In the genomic region with DNA sequence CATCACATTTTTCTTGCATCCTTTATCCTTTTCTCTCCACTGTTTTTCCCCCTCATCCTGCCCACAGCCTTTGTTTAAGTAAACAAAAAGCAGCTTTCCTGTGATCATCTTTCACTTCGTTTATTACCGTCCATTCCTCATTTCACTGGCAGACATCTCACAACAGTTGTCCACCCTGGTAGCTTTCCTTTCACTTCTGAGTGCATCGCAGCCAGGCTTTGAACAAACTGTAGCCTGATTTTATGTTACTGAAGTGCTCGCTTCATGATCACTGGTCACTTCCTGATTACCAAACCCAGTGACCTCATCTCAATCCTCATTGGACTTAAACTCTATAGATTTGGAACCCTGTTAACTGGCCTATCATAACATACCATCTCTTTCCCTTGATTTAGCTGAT, we compare ENCODE assay signal across 13 cellular contexts.
DNase-seq lines count a peak whose midpoint lies in the region; ATAC-seq, FAIRE-seq and TF ChIP-seq lines count a peak whose summit lies in the region.
"Had no signal": no experiment of that assay in that cellular context is flagged by ENCODE, and none has a peak within 500 bp of the region (broad histone marks: within the 10 kb centered on the region; RNA-seq: fewer than 3 reads in every experiment).

No MANE protein-coding gene starts in this region.

- no peaks in the 10 kb centered on the region for H3K9me1 ChIP-seq in endothelial cell of umbilical vein (replicated peaks; ENCODE audit: control insufficient read depth, extremely low read depth, insufficient read depth, low read length)

- H3K4me2 ChIP-seq in endothelial cell of umbilical vein (ENCODE audit: insufficient read depth, low read length) = no peak overlapping the region
- H3K4me2 ChIP-seq: GM23338 had no signal

- peaks cover 8% of the 10 kb centered on the region for H3K79me2 ChIP-seq in endothelial cell of umbilical vein (ENCODE audit: control insufficient read depth, insufficient read depth, low read length)

- CTCF ChIA-PET in endothelial cell of umbilical vein (lab: Charles Lee) = interaction anchor here (0.9 to 1.3 kb wide), 2 partner anchors 9 to 67 kb away, joined by 3 to 5 read pairs; a partner anchor contains a TSS
- CTCF ChIA-PET in activated CD8-positive, alpha-beta T cell treated with anti-CD3 and anti-CD28 coated beads for 36 hours (lab: Charles Lee) = interaction anchor here (1.6 kb wide), 1 partner anchor 14 kb away, joined by 4 read pairs; no protein-coding TSS in a partner anchor

- POLR2A ChIA-PET in endothelial cell of umbilical vein (lab: Charles Lee) = no interaction called here
- POLR2A ChIA-PET in activated CD8-positive, alpha-beta T cell treated with anti-CD3 and anti-CD28 coated beads for 36 hours (lab: Charles Lee) = no interaction called here

- H3K27me3 ChIP-seq in endothelial cell of umbilical vein (ENCODE audit: control insufficient read depth in 2 of 2, insufficient read depth in 2 of 2, low read length in 2 of 2) (no peaks in the 10 kb centered on the region), neutrophil (no peaks in the 10 kb centered on the region)

- peaks cover 2% of the 10 kb centered on the region for H3K36me3 Mint-ChIP-seq in activated CD8-positive, alpha-beta T cell treated with anti-CD3 and anti-CD28 coated beads for 36 hours (ENCODE audit: low read depth)

- dilution Hi-C loops in endothelial cell of umbilical vein (cut with MboI; ENCODE audit: extremely low pct_ligation_motif_present, low sequenced_read_pairs) = no loop called here

- H3K27me3 Mint-ChIP-seq in activated CD8-positive, alpha-beta T cell treated with anti-CD3 and anti-CD28 coated beads for 36 hours = no peaks in the 10 kb centered on the region

- H3K4me1 Mint-ChIP-seq in activated CD8-positive, alpha-beta T cell treated with anti-CD3 and anti-CD28 coated beads for 36 hours (ENCODE audit: low read depth) = no peaks in the 10 kb centered on the region

- no TSS peak for BruUV-seq in endothelial cell of umbilical vein (replicated peaks; lab: Mats Ljungman, UMichigan)

- H3K27ac Mint-ChIP-seq in activated CD8-positive, alpha-beta T cell treated with anti-CD3 and anti-CD28 coated beads for 36 hours = no peak overlapping the region
- H3K27ac Mint-ChIP-seq: GM23338 had no signal

- H3K4me3 ChIP-seq in endothelial cell of umbilical vein (replicated peaks in 1 of 3; ENCODE audit: insufficient read depth in 1 of 3, low read depth in 1 of 3, low read length in 3 of 3) (no peak overlapping the region), neutrophil (ENCODE audit: low read depth in 1 of 2, low read length in 1 of 2) (no peak overlapping the region)
- H3K4me3 ChIP-seq: GM23338 had no signal

- no peak for ATAC-seq in activated CD8-positive, alpha-beta T cell treated with anti-CD3 and anti-CD28 coated beads for 36 hours
- ATAC-seq: GM23338, PC-3 had no signal

- no peak for TF ChIP-seq CTCF in endothelial cell of umbilical vein (IDR thresholded peaks at IDR 0.05; ENCODE audit: extremely low read depth in 1 of 2, insufficient read depth in 1 of 2, low read depth in 1 of 2, low read length in 2 of 2)
- no peak for TF ChIP-seq CTCF in neutrophil (IDR thresholded peaks at IDR 0.05)
- TF ChIP-seq CTCF in activated CD8-positive, alpha-beta T cell treated with anti-CD3 and anti-CD28 coated beads for 36 hours (IDR thresholded peaks at IDR 0.05) = no peak

- H3K9me3 Mint-ChIP-seq in activated CD8-positive, alpha-beta T cell treated with anti-CD3 and anti-CD28 coated beads for 36 hours = no peaks in the 10 kb centered on the region
- H3K9me3 Mint-ChIP-seq: GM23338 had no signal

- TF ChIP-seq POLR2A in endothelial cell of umbilical vein (IDR thresholded peaks at IDR 0.05; ENCODE audit: low read depth, low read length) = no peak

- no peaks in the 10 kb centered on the region for H4K20me1 ChIP-seq in endothelial cell of umbilical vein (replicated peaks; ENCODE audit: control insufficient read depth, extremely low read depth, insufficient read depth, low read length)

- peaks cover 0 to 4% of the 10 kb centered on the region in 2 experiments for H3K36me3 ChIP-seq in endothelial cell of umbilical vein (ENCODE audit: control insufficient read depth in 2 of 2, extremely low read depth in 1 of 2, insufficient read depth in 2 of 2, low read length in 2 of 2)
- no peaks in the 10 kb centered on the region for H3K36me3 ChIP-seq in neutrophil

- H3K27ac ChIP-seq in endothelial cell of umbilical vein (ENCODE audit: insufficient read depth, low read depth, low read length) = peak overlapping the region; percentile 29
- H3K27ac ChIP-seq in neutrophil = peak overlapping the region; percentile 54

- FAIRE-seq in endothelial cell of umbilical vein (lab: Jason Lieb, UNC) = no peak

- H3K9me3 ChIP-seq in endothelial cell of umbilical vein (replicated peaks; ENCODE audit: control insufficient read depth, insufficient read depth, low read length) (no peaks in the 10 kb centered on the region), neutrophil (no peaks in the 10 kb centered on the region)

- no peaks in the 10 kb centered on the region for H3K4me1 ChIP-seq in endothelial cell of umbilical vein (ENCODE audit: control insufficient read depth, extremely low read depth, insufficient read depth, low read length)
- peaks cover 50 to 51% of the 10 kb centered on the region in 2 experiments for H3K4me1 ChIP-seq in neutrophil (ENCODE audit: control insufficient read depth in 1 of 2, insufficient read depth in 1 of 2, low read depth in 1 of 2, low read length in 1 of 2)

- H2AFZ ChIP-seq in endothelial cell of umbilical vein (ENCODE audit: low read depth, low read length) = no peak overlapping the region
- H2AFZ ChIP-seq: GM23338 had no signal

- intact Hi-C loops in endothelial cell of umbilical vein (cut with micrococcal nuclease) = no loop called here
- intact Hi-C loops in activated CD8-positive, alpha-beta T cell treated with anti-CD3 and anti-CD28 coated beads for 36 hours (cut with micrococcal nuclease) = no loop called here

- DNase-seq in HCEC 1CT (peak; percentile 2), LHCN-M2 (ENCODE audit: low read depth) (peak; percentile 54), endothelial cell of umbilical vein (ENCODE audit: low read depth, low spot score) (peak; percentile 10), GM03348 (ENCODE audit: low spot score) (no peak), SKM-1 treated with dmso at 0.1 percent for 144 hours (lab: John Stamatoyannopoulos, UW; ENCODE audit: unreplicated experiment) (no peak)
- DNase-seq in activated CD8-positive, alpha-beta T cell treated with anti-CD3 and anti-CD28 coated beads for 36 hours = no peak
- DNase-seq: Karpas-422, NCI-H1417, NCI-H2029, NCI-H524, PC-3 had no signal

- H3K9ac ChIP-seq in endothelial cell of umbilical vein (replicated peaks; ENCODE audit: extremely low read depth, insufficient read depth, low read length) = no peak overlapping the region

- no peak overlapping the region for H3K4me3 Mint-ChIP-seq in activated CD8-positive, alpha-beta T cell treated with anti-CD3 and anti-CD28 coated beads for 36 hours
- H3K4me3 Mint-ChIP-seq: GM23338 had no signal

TF ChIP-seq in endothelial cell of umbilical vein, 7 proteins besides CTCF, POLR2A, EP300 and RAD21:
- TF ChIP-seq MYC (IDR thresholded peaks at IDR 0.05; ENCODE audit: low read depth, low read length) = no peak
- no peak for TF ChIP-seq FOS (IDR thresholded peaks at IDR 0.05; ENCODE audit: borderline replicate concordance, insufficient read depth, low read length)
- TF ChIP-seq, protein P1, sequence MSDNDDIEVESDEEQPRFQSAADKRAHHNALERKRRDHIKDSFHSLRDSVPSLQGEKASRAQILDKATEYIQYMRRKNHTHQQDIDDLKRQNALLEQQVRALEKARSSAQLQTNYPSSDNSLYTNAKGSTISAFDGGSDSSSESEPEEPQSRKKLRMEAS (IDR thresholded peaks at IDR 0.05; ENCODE audit: insufficient read depth, insufficient read length) = no peak
- no peak for TF ChIP-seq POLR2AphosphoS5 (IDR thresholded peaks at IDR 0.05; ENCODE audit: insufficient read depth, low read depth, low read length)
- TF ChIP-seq JUN (IDR thresholded peaks at IDR 0.05; ENCODE audit: borderline replicate concordance, insufficient read depth, insufficient read length, low read depth) = no peak
- no peak for TF ChIP-seq EZH2 (IDR thresholded peaks at IDR 0.05; ENCODE audit: borderline replicate concordance, low read depth, low read length, severe bottlenecking)
- TF ChIP-seq GATA2 (IDR thresholded peaks at IDR 0.05; ENCODE audit: insufficient read depth, insufficient read length, low read depth, low read length) = no peak

Comparison
In these comparisons a context has a peak if more than half of its experiments do, and no peak if none do; other contexts are left out.
1. DNase-seq: peak in HCEC 1CT (single experiment), LHCN-M2 (single experiment) and endothelial cell of umbilical vein (single experiment); none in GM03348 (single experiment), SKM-1 treated with dmso at 0.1 percent for 144 hours (single experiment) and activated CD8-positive, alpha-beta T cell treated with anti-CD3 and anti-CD28 coated beads for 36 hours (single experiment).